ENCODE assay signal across 1 cellular context in the genomic region with DNA sequence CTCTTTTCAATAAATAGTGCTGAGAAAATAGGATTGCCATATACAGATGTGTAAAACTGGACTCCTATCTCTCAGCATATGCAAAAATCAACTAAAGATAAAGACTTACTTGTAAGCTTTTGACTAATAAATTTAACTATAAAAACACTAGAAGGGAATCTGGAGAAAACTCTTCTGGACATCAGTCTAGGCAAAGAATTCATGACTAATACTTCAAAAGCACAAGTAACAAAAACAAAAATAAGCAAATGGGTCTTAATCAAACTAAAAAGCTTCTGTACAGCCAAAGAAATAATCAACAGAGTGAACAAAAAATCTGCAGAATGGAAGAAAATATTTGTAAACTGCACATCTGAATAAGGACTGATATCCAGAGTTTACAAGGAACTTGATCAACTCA.
TF ChIP-seq lines count a peak whose summit lies in the region.

No MANE protein-coding gene starts in this region.

TF ChIP-seq in IMR-90, 13 proteins besides CTCF, POLR2A, EP300 and RAD21 (continued from another document):
- TF ChIP-seq NFE2L2 (IDR thresholded peaks at IDR 0.05; ENCODE audit: low read depth, low read length) = no peak
- TF ChIP-seq MAZ (IDR thresholded peaks at IDR 0.05; ENCODE audit: borderline replicate concordance, low read depth, low read length) = no peak
- TF ChIP-seq SMC3 (IDR thresholded peaks at IDR 0.05; ENCODE audit: low read depth, low read length) = no peak
- TF ChIP-seq BHLHE40 (IDR thresholded peaks at IDR 0.05; ENCODE audit: low read depth, low read length) = no peak
- TF ChIP-seq RFX5 (IDR thresholded peaks at IDR 0.05; ENCODE audit: low read depth, low read length) = no peak
- no peak for TF ChIP-seq MXI1 (IDR thresholded peaks at IDR 0.05; ENCODE audit: borderline replicate concordance, low read depth, low read length)
- no peak for TF ChIP-seq FOS (IDR thresholded peaks at IDR 0.05; ENCODE audit: low read depth, low read length)
